ENCODE assay signal across 1 cellular context in genomic region chr4:40264497-40264896, GRCh38.
TF ChIP-seq lines count a peak whose summit lies in the region.

No MANE protein-coding gene starts in this region.

TF ChIP-seq in K562, 482 proteins besides CTCF, POLR2A, EP300 and RAD21 (continued from another document and continues in another):
- no peak for TF ChIP-seq MNT (conservative IDR thresholded peaks at IDR 0.05)
- no peak for TF ChIP-seq POLR2H (tag; IDR thresholded peaks at IDR 0.05; ENCODE audit: low read depth)
- no peak for TF ChIP-seq XRCC5 (IDR thresholded peaks at IDR 0.05; ENCODE audit: low read depth, low read length)
- TF ChIP-seq CSDE1 (IDR thresholded peaks at IDR 0.05): no peak
- TF ChIP-seq KDM2B (CRISPR knock-in tag; IDR thresholded peaks at IDR 0.05): no peak
- TF ChIP-seq JUN (IDR thresholded peaks at IDR 0.05; ENCODE audit: borderline replicate concordance, low read depth, low read length): peak; percentile 69
- no peak for TF ChIP-seq JUN (CRISPR knock-in tag; IDR thresholded peaks at IDR 0.05; ENCODE audit: borderline replicate concordance)
- TF ChIP-seq RNF219 (CRISPR knock-in tag; IDR thresholded peaks at IDR 0.05): no peak
- TF ChIP-seq KAT8 (IDR thresholded peaks at IDR 0.05; ENCODE audit: low read depth): no peak
- no peak for TF ChIP-seq SETDB1 (IDR thresholded peaks at IDR 0.05; ENCODE audit: low read length)
- TF ChIP-seq ZMIZ1 (IDR thresholded peaks at IDR 0.05; ENCODE audit: low read depth in 2 of 2, low read length in 2 of 2): no peak
- no peak for TF ChIP-seq ZNF134 (CRISPR knock-in tag; conservative IDR thresholded peaks at IDR 0.05)
- peak; percentile 54 for TF ChIP-seq ZNF316 (IDR thresholded peaks at IDR 0.05)
- no peak for TF ChIP-seq KDM5B (IDR thresholded peaks at IDR 0.05; ENCODE audit: insufficient replicate concordance, low read depth, low read length)
- no peak for TF ChIP-seq ILF3 (IDR thresholded peaks at IDR 0.05; ENCODE audit: borderline replicate concordance)
- no peak for TF ChIP-seq BACH1 (tag; IDR thresholded peaks at IDR 0.05)
- no peak for TF ChIP-seq COPS2 (conservative IDR thresholded peaks at IDR 0.05)
- TF ChIP-seq MGA (IDR thresholded peaks at IDR 0.05): no peak
- TF ChIP-seq FOXK1 (CRISPR knock-in tag; IDR thresholded peaks at IDR 0.05; ENCODE audit: borderline replicate concordance): no peak
- no peak for TF ChIP-seq CHCHD3 (CRISPR knock-in tag; IDR thresholded peaks at IDR 0.05)
- peak; percentile 89 for TF ChIP-seq ATF3 (IDR thresholded peaks at IDR 0.05)
- TF ChIP-seq ATF3 (CRISPR knock-in tag; conservative IDR thresholded peaks at IDR 0.05): no peak
- no peak for TF ChIP-seq NCOA4 (IDR thresholded peaks at IDR 0.05; ENCODE audit: partially characterized antibody)
- TF ChIP-seq ZNF766 (CRISPR knock-in tag; conservative IDR thresholded peaks at IDR 0.05): no peak
- no peak for TF ChIP-seq TFAM (CRISPR knock-in tag; conservative IDR thresholded peaks at IDR 0.05)
- no peak for TF ChIP-seq HMGXB4 (CRISPR knock-in tag; IDR thresholded peaks at IDR 0.05)
- no peak for TF ChIP-seq ZNF583 (CRISPR knock-in tag; IDR thresholded peaks at IDR 0.05)
- no peak for TF ChIP-seq MXD1 (CRISPR knock-in tag; IDR thresholded peaks at IDR 0.05; ENCODE audit: borderline replicate concordance, poor library complexity, severe bottlenecking)
- no peak for TF ChIP-seq ATF1 (CRISPR knock-in tag; IDR thresholded peaks at IDR 0.05)
- 0 out of 2 replicates have a peak, but pooled peaks have one; percentile 16 for TF ChIP-seq ATF1 (tag; IDR thresholded peaks at IDR 0.05)
- no peak for TF ChIP-seq CHD4 (IDR thresholded peaks at IDR 0.05; ENCODE audit: insufficient read depth, insufficient replicate concordance, low read depth, low read length, poor library complexity, severe bottlenecking)
- no peak for TF ChIP-seq ZFP36 (IDR thresholded peaks at IDR 0.05; ENCODE audit: low read depth, low read length, partially characterized antibody)
- TF ChIP-seq TSC22D4 (tag; IDR thresholded peaks at IDR 0.05): no peak
- TF ChIP-seq E2F1 (CRISPR knock-in tag; IDR thresholded peaks at IDR 0.05): no peak
